Comparison of ENCODE assay signal across 8 cellular contexts in the genomic region with DNA sequence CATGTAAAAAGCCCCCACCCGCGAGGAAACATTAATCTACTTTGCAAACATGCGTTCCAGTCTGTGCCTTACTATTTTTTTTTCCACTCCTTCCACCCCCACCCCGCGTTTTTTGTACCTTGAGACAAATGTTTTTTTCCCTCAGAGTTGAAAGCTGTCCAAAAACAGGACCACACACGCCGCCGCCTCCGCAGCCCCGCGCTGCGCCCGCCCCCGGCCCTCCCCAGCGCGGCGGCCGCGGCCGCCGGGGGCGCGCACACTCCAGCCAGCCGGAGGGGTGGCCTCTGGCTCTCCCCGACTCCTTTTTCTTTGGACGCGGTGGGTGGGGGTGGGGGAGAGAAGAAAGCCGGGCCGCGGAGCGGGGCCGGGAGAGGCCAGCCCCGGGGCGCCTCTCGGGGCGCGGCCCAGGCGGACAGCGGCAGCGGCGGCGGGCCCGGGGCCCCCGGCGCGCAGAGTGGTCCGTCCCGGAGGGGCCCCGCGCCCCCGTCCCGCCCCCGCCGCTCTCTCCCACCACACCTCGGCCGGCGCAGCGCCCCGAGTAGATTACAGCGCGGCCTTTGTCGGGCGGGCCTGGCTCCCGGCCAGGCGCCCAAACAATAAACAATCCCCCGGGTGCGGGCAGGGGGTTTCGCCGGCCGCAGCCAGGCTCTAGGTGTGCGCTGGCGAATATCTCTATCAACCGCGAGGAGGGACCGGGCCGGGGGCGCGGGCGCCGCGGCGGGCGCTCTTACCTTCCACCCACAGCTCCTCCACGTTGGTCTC. TPM values are rescaled to one million over a fixed set of nuclear protein-coding genes. Genes with fewer than 3 reads are reported as not detected.
DNase-seq lines count a peak whose midpoint lies in the region; ATAC-seq, FAIRE-seq and TF ChIP-seq lines count a peak whose summit lies in the region.

No MANE protein-coding gene starts in this region.

- FAIRE-seq in endothelial cell of umbilical vein (lab: Jason Lieb, UNC) = peak; percentile 35

- BruUV-seq in endothelial cell of umbilical vein (replicated peaks; lab: Mats Ljungman, UMichigan) = no TSS peak

- dilution Hi-C loops in endothelial cell of umbilical vein (cut with MboI; ENCODE audit: extremely low pct_ligation_motif_present, low sequenced_read_pairs) = no loop called here

- H3K36me3 ChIP-seq in BE2C (no peaks in the 10 kb centered on the region), endothelial cell of umbilical vein (ENCODE audit: control insufficient read depth in 2 of 2, extremely low read depth in 1 of 2, insufficient read depth in 2 of 2, low read length in 2 of 2) (no peaks in the 10 kb centered on the region), thyroid gland (no peaks in the 10 kb centered on the region)

- H3K4me3 ChIP-seq in BE2C (ENCODE audit: low read depth, low read length) (peak overlapping the region; percentile 95), endothelial cell of umbilical vein (replicated peaks in 1 of 3; ENCODE audit: insufficient read depth in 1 of 3, low read depth in 1 of 3, low read length in 3 of 3) (peak overlapping the region; percentile 40 to 77 (median 74)), thyroid gland (replicated peaks in 1 of 3) (peak overlapping the region; percentile 55 to 92 (median 87))

- peaks cover 33% of the 10 kb centered on the region for H3K4me1 Mint-ChIP-seq in activated CD4-positive, alpha-beta T cell treated with anti-CD3 and anti-CD28 coated beads, Interleukin-2, amount 10 ng/mL, durations not matched to agents 7 days and 5 days
- H3K4me1 Mint-ChIP-seq in CD14-positive monocyte = peaks cover 34% of the 10 kb centered on the region

- ATAC-seq in GM18909 (IDR thresholded peaks at IDR 0.05; ENCODE audit: poor library complexity, unreplicated experiment) = peak; percentile 27

- CTCF ChIA-PET in activated CD4-positive, alpha-beta T cell treated with anti-CD3 and anti-CD28 coated beads, Interleukin-2, amount 10 ng/mL, durations not matched to agents 7 days and 5 days (lab: Charles Lee) = interaction anchor here (1.3 kb wide), 1 partner anchor 11 kb away, joined by 4 read pairs; no protein-coding TSS in a partner anchor
- CTCF ChIA-PET in endothelial cell of umbilical vein (lab: Charles Lee) = interaction anchor here (0.6 to 2.2 kb wide), 7 partner anchors 13 to 804 kb away, joined by 3 to 10 read pairs (median 3); no protein-coding TSS in a partner anchor

- peaks cover 69% of the 10 kb centered on the region for H3K27me3 Mint-ChIP-seq in activated CD4-positive, alpha-beta T cell treated with anti-CD3 and anti-CD28 coated beads, Interleukin-2, amount 10 ng/mL, durations not matched to agents 7 days and 5 days
- H3K27me3 Mint-ChIP-seq in CD14-positive monocyte (ENCODE audit: low read depth in 3 of 3) = peaks cover 79 to 92% (median 81%) of the 10 kb centered on the region in 3 donors

- DNase-seq in BE2C (peak; percentile 76), LoVo (ENCODE audit: low spot score) (peak; percentile 46), endothelial cell of umbilical vein (ENCODE audit: low read depth, low spot score) (peak; percentile 59), midbrain (lab: John Stamatoyannopoulos, UW) (peak; percentile 66), thyroid gland (peak; percentile 73 to 76), CD14-positive monocyte (ENCODE audit: low spot score) (no peak)
- DNase-seq in activated CD4-positive, alpha-beta T cell treated with anti-CD3 and anti-CD28 coated beads, Interleukin-2, amount 10 ng/mL, durations not matched to agents 7 days and 5 days = no peak

- H3K9me3 ChIP-seq in BE2C (no peaks in the 10 kb centered on the region), endothelial cell of umbilical vein (replicated peaks; ENCODE audit: control insufficient read depth, insufficient read depth, low read length) (no peaks in the 10 kb centered on the region), thyroid gland (no peaks in the 10 kb centered on the region)

- POLR2A ChIA-PET in activated CD4-positive, alpha-beta T cell treated with anti-CD3 and anti-CD28 coated beads, Interleukin-2, amount 10 ng/mL, durations not matched to agents 7 days and 5 days (lab: Charles Lee) = interaction anchor here (0.7 kb wide), 1 partner anchor 203 kb away, joined by 4 read pairs; no protein-coding TSS in a partner anchor
- POLR2A ChIA-PET in endothelial cell of umbilical vein (lab: Charles Lee) = interaction anchor here (0.7 kb wide), 1 partner anchor 162 kb away, joined by 3 read pairs; no protein-coding TSS in a partner anchor

- H3K36me3 Mint-ChIP-seq in activated CD4-positive, alpha-beta T cell treated with anti-CD3 and anti-CD28 coated beads, Interleukin-2, amount 10 ng/mL, durations not matched to agents 7 days and 5 days (ENCODE audit: low read depth) = peaks cover 1% of the 10 kb centered on the region
- peaks cover 12 to 16% of the 10 kb centered on the region in 2 donors for H3K36me3 Mint-ChIP-seq in CD14-positive monocyte

- H3K27ac ChIP-seq in endothelial cell of umbilical vein (ENCODE audit: insufficient read depth, low read depth, low read length) (peak overlapping the region; percentile 75), thyroid gland (peak overlapping the region; percentile 72 to 94 (median 86))

- H3K79me2 ChIP-seq in endothelial cell of umbilical vein (ENCODE audit: control insufficient read depth, insufficient read depth, low read length) = no peaks in the 10 kb centered on the region

- 0 to 1% methylated on average over 27 to 37 of the region's 84 CpGs for WGBS in thyroid gland, 2 donors

- no peak overlapping the region for H3K27ac Mint-ChIP-seq in activated CD4-positive, alpha-beta T cell treated with anti-CD3 and anti-CD28 coated beads, Interleukin-2, amount 10 ng/mL, durations not matched to agents 7 days and 5 days
- no peak overlapping the region for H3K27ac Mint-ChIP-seq in CD14-positive monocyte

- peak overlapping the region; percentile 95 for H3K4me3 Mint-ChIP-seq in activated CD4-positive, alpha-beta T cell treated with anti-CD3 and anti-CD28 coated beads, Interleukin-2, amount 10 ng/mL, durations not matched to agents 7 days and 5 days
- H3K4me3 Mint-ChIP-seq in CD14-positive monocyte = peak overlapping the region in 1 of 2 donors; percentile 82

- no peak for TF ChIP-seq POLR2A in endothelial cell of umbilical vein (IDR thresholded peaks at IDR 0.05; ENCODE audit: low read depth, low read length)
- peak in 1 of 2 donors; percentile 58 for TF ChIP-seq POLR2A in thyroid gland (IDR thresholded peaks at IDR 0.05)

- no peaks in the 10 kb centered on the region for H4K20me1 ChIP-seq in endothelial cell of umbilical vein (replicated peaks; ENCODE audit: control insufficient read depth, extremely low read depth, insufficient read depth, low read length)

- H2AFZ ChIP-seq in endothelial cell of umbilical vein (ENCODE audit: low read depth, low read length) = peak overlapping the region; percentile 74

- intact Hi-C loops in endothelial cell of umbilical vein (cut with micrococcal nuclease) (loop anchor here (1.0 to 5.0 kb wide), 6 partner anchors 79 to 556 kb away; a partner anchor contains a TSS), thyroid gland (cut with DNase I) (no loop called here), CD14-positive monocyte (cut with micrococcal nuclease) (no loop called here)

- no peaks in the 10 kb centered on the region for H3K9me3 Mint-ChIP-seq in activated CD4-positive, alpha-beta T cell treated with anti-CD3 and anti-CD28 coated beads, Interleukin-2, amount 10 ng/mL, durations not matched to agents 7 days and 5 days
- H3K9me3 Mint-ChIP-seq in CD14-positive monocyte = peaks cover 2 to 38% (median 31%) of the 10 kb centered on the region in 7 donors

- TF ChIP-seq CTCF in BE2C (IDR thresholded peaks at IDR 0.05; ENCODE audit: low read depth, low read length) (no peak), endothelial cell of umbilical vein (IDR thresholded peaks at IDR 0.05; ENCODE audit: extremely low read depth in 1 of 2, insufficient read depth in 1 of 2, low read depth in 1 of 2, low read length in 2 of 2) (no peak), thyroid gland (IDR thresholded peaks at IDR 0.05) (no peak), CD14-positive monocyte (IDR thresholded peaks at IDR 0.05) (no peak)

- peak overlapping the region; percentile 75 for H3K9ac ChIP-seq in endothelial cell of umbilical vein (replicated peaks; ENCODE audit: extremely low read depth, insufficient read depth, low read length)

- no peaks in the 10 kb centered on the region; the same call in 1 of the 2 replicates for H3K4me1 ChIP-seq in BE2C
- peaks cover 10% of the 10 kb centered on the region for H3K4me1 ChIP-seq in endothelial cell of umbilical vein (ENCODE audit: control insufficient read depth, extremely low read depth, insufficient read depth, low read length)
- peaks cover 16 to 22% of the 10 kb centered on the region in 2 donors for H3K4me1 ChIP-seq in thyroid gland

- H3K9me1 ChIP-seq in endothelial cell of umbilical vein (replicated peaks; ENCODE audit: control insufficient read depth, extremely low read depth, insufficient read depth, low read length) = no peaks in the 10 kb centered on the region

- H3K27me3 ChIP-seq in BE2C (no peaks in the 10 kb centered on the region), endothelial cell of umbilical vein (ENCODE audit: control insufficient read depth in 2 of 2, insufficient read depth in 2 of 2, low read length in 2 of 2) (no peaks in the 10 kb centered on the region), thyroid gland (no peaks in the 10 kb centered on the region)

- H3K4me2 ChIP-seq in endothelial cell of umbilical vein (ENCODE audit: insufficient read depth, low read length) = peak overlapping the region; percentile 87

TF ChIP-seq in endothelial cell of umbilical vein, 7 proteins besides CTCF, POLR2A, EP300 and RAD21:
- peak; percentile 34 for TF ChIP-seq POLR2AphosphoS5 (IDR thresholded peaks at IDR 0.05; ENCODE audit: insufficient read depth, low read depth, low read length)
- TF ChIP-seq JUN (IDR thresholded peaks at IDR 0.05; ENCODE audit: borderline replicate concordance, insufficient read depth, insufficient read length, low read depth) = no peak

RNA-seq across cellular contexts. Expression of a gene that starts 10.9 kb away (rescaled TPM):
- 39.6 TPM for polyA plus RNA-seq in BE2C (2012; ENCODE audit: insufficient read depth, insufficient read length, low read depth)
- total RNA-seq in activated CD4-positive, alpha-beta T cell treated with anti-CD3 and anti-CD28 coated beads, Interleukin-2, amount 10 ng/mL, durations not matched to agents 7 days and 5 days = 1 to 10 TPM; 7.1 to 8.9 TPM
- 12.1 and 14.4 TPM in 2 replicates for total RNA-seq in endothelial cell of umbilical vein
- 3.1 and 3.9 TPM in 2 replicates for polyA plus RNA-seq in endothelial cell of umbilical vein
- 2.9 and 3.3 TPM in 2 replicates for polyA plus RNA-seq in endothelial cell of umbilical vein (2011; cell fraction: cytosol; rRNA removed)
- 7.7 and 12.7 TPM in 2 replicates for polyA plus RNA-seq in endothelial cell of umbilical vein (2011; cell fraction: nucleus; rRNA removed)
- 3.4 and 6.1 TPM in 2 replicates for polyA plus RNA-seq in endothelial cell of umbilical vein (2012)
- polyA minus RNA-seq in endothelial cell of umbilical vein = 9.7 and 10.4 TPM in 2 replicates
- polyA minus RNA-seq in endothelial cell of umbilical vein (2011; cell fraction: cytosol; rRNA and poly(A)+ RNA removed) = 6.3 TPM
- polyA minus RNA-seq in endothelial cell of umbilical vein (2011; cell fraction: nucleus; rRNA and poly(A)+ RNA removed) = 15.2 and 16.1 TPM in 2 replicates
- total RNA-seq in thyroid gland = 100 to 1,000 TPM in 1 of 4 donors, 10 to 100 TPM in 3; 10.7 to 293 (median 16.3) TPM
- polyA plus RNA-seq in CD14-positive monocyte = not detected

Comparison
In these comparisons a context has a peak if more than half of its experiments do, and no peak if none do; other contexts are left out.
1. DNase-seq: peak in BE2C (single experiment), LoVo (single experiment), endothelial cell of umbilical vein (single experiment), midbrain (single experiment) and thyroid gland (2 of 2); none in activated CD4-positive, alpha-beta T cell treated with anti-CD3 and anti-CD28 coated beads, Interleukin-2, amount 10 ng/mL, durations not matched to agents 7 days and 5 days (single experiment) and CD14-positive monocyte (single experiment).
2. Peak in every context shown above with its lines, with median percentiles within 50 percentile points of each other: H3K4me3 ChIP-seq.